In genomic region chr5:175107028-175107588, GRCh38 we compare ENCODE assay signal across 28 cellular contexts.
"Had no signal": no experiment of that assay in that cellular context is flagged by ENCODE, and none has a peak within 500 bp of the region (broad histone marks: within the 10 kb centered on the region; RNA-seq: fewer than 3 reads in every experiment).

No MANE protein-coding gene starts in this region.

- H3K27me3 Mint-ChIP-seq: central memory CD8-positive, alpha-beta T cell had no signal

- H3K4me2 ChIP-seq: SK-N-SH had no signal

- H3K4me3 ChIP-seq: ascending aorta, cardiac muscle cell, SJSA1 had no signal

- H3K36me3 ChIP-seq: ascending aorta, cardiac muscle cell, SJSA1 had no signal

- H3K9ac ChIP-seq: SK-N-SH had no signal

- H3K4me3 Mint-ChIP-seq: activated CD4-positive, alpha-beta T cell treated with anti-CD3 and anti-CD28 coated beads, Interleukin-2, amount 10 ng/mL, durations not matched to agents 24 days and 14 days; activated CD8-positive, alpha-beta T cell treated with anti-CD3 and anti-CD28 coated beads for 36 hours; activated naive CD4-positive, alpha-beta T cell treated with anti-CD3 and anti-CD28 coated beads, Interleukin-2, amount 50 U/mL, for 24 hours; activated naive CD8-positive, alpha-beta T cell treated with anti-CD3 and anti-CD28 coated beads, Interleukin-2, amount 10 ng/mL, durations not matched to agents 7 days and 5 days; central memory CD8-positive, alpha-beta T cell; T-helper 1 cell treated with Interleukin-12 subunit alpha and Interleukin-12 subunit beta and Interleukin-4 antibody, amounts not matched to agents 30 μg/mL and 1 μg/mL, for 36 hours; T-helper 2 cell treated with Interferon-gamma antibody and Interleukin-4, amounts not matched to agents 5 μg/mL and 100 μg/mL, for 36 hours had no signal

- ATAC-seq: activated CD8-positive, alpha-beta T cell treated with anti-CD3 and anti-CD28 coated beads for 36 hours; Panc1 had no signal

- FAIRE-seq: TTC549 had no signal

- H3K36me3 Mint-ChIP-seq: activated naive CD4-positive, alpha-beta T cell treated with anti-CD3 and anti-CD28 coated beads, Interleukin-2, amount 50 U/mL, for 24 hours; activated naive CD8-positive, alpha-beta T cell treated with anti-CD3 and anti-CD28 coated beads, Interleukin-2, amount 10 ng/mL, durations not matched to agents 7 days and 5 days had no signal

- H3K9me3 Mint-ChIP-seq: activated CD4-positive, alpha-beta T cell treated with anti-CD3 and anti-CD28 coated beads, Interleukin-2, amount 10 ng/mL, durations not matched to agents 24 days and 14 days; central memory CD8-positive, alpha-beta T cell had no signal

- DNase-seq: activated CD4-positive, alpha-beta T cell treated with anti-CD3 and anti-CD28 coated beads, Interleukin-2, amount 10 ng/mL, durations not matched to agents 24 days and 14 days; activated CD4-positive, alpha-beta T cell treated with anti-CD3 and anti-CD28 coated beads, Interleukin-2, amount 50 U/mL, for 4 hours; activated CD8-positive, alpha-beta T cell treated with anti-CD3 and anti-CD28 coated beads for 36 hours; activated gamma-delta T cell; activated naive CD4-positive, alpha-beta T cell treated with Interleukin-2 at 50 U/mL for 16 hours; activated naive CD8-positive, alpha-beta T cell treated with anti-CD3 and anti-CD28 coated beads, Interleukin-2, amount 10 ng/mL, durations not matched to agents 7 days and 5 days; activated T-cell treated with anti-CD3 and anti-CD28 coated beads, Interleukin-2, amount 50 U/mL, for 1 hour; Kasumi-1; MM.1S; NCI-H1092 treated with DMSO at 0.1 percent for 48 hours; NCI-H146; NCI-H187; NCI-H2029 treated with DMSO at 0.1 percent for 48 hours; NCI-H446; NCI-H510A treated with DMSO at 0.1 percent for 48 hours; NCI-H526 treated with DMSO at 0.1 percent for 48 hours; SHP77 treated with DMSO at 0.1 percent for 48 hours; SK-N-SH had no signal

- H3K27ac ChIP-seq: ascending aorta, cardiac muscle cell, SJSA1 had no signal

- H3K4me1 ChIP-seq: ascending aorta, SJSA1 had no signal

- H3K9me3 ChIP-seq: ascending aorta, SK-N-SH had no signal

- H3K4me1 Mint-ChIP-seq: activated CD4-positive, alpha-beta T cell treated with anti-CD3 and anti-CD28 coated beads, Interleukin-2, amount 10 ng/mL, durations not matched to agents 24 days and 14 days; activated naive CD4-positive, alpha-beta T cell treated with anti-CD3 and anti-CD28 coated beads, Interleukin-2, amount 50 U/mL, for 24 hours; activated naive CD8-positive, alpha-beta T cell treated with anti-CD3 and anti-CD28 coated beads, Interleukin-2, amount 10 ng/mL, durations not matched to agents 7 days and 5 days; central memory CD8-positive, alpha-beta T cell had no signal

- H3K27ac Mint-ChIP-seq: activated CD4-positive, alpha-beta T cell treated with anti-CD3 and anti-CD28 coated beads, Interleukin-2, amount 10 ng/mL, durations not matched to agents 24 days and 14 days; activated CD8-positive, alpha-beta T cell treated with anti-CD3 and anti-CD28 coated beads for 36 hours; activated naive CD4-positive, alpha-beta T cell treated with anti-CD3 and anti-CD28 coated beads, Interleukin-2, amount 50 U/mL, for 24 hours; activated naive CD8-positive, alpha-beta T cell treated with anti-CD3 and anti-CD28 coated beads, Interleukin-2, amount 10 ng/mL, durations not matched to agents 7 days and 5 days; activated T-helper 2 cell treated with anti-CD3 and anti-CD28 coated beads, Interferon-gamma antibody, Interleukin-2, Interleukin-4, amounts not matched to agents 10 μg/mL and 5 μg/mL and 100 μg/mL, durations not matched to agents 14 hours and 24 hours and 36 hours; T-helper 1 cell treated with Interleukin-12 subunit alpha and Interleukin-12 subunit beta and Interleukin-4 antibody, amounts not matched to agents 30 μg/mL and 1 μg/mL, for 36 hours; T-helper 2 cell treated with Interferon-gamma antibody and Interleukin-4, amounts not matched to agents 5 μg/mL and 100 μg/mL, for 36 hours had no signal

- H3K27me3 ChIP-seq: ascending aorta, cardiac muscle cell, SJSA1 had no signal
